In genomic region chr7:112112822-112113255, GRCh38 we compare ENCODE assay signal across 14 cellular contexts.
DNase-seq lines count a peak whose midpoint lies in the region; ATAC-seq and TF ChIP-seq lines count a peak whose summit lies in the region.
"Had no signal": no experiment of that assay in that cellular context is flagged by ENCODE, and none has a peak within 500 bp of the region (broad histone marks: within the 10 kb centered on the region; RNA-seq: fewer than 3 reads in every experiment).

No MANE protein-coding gene starts in this region.

- no peak overlapping the region for H3K4ac ChIP-seq in trophoblast cell (ENCODE audit: low read depth, low read length)

- H2BK12ac ChIP-seq in trophoblast cell (ENCODE audit: low read length): no peak overlapping the region

- H3K4me3 ChIP-seq in gastroesophageal sphincter (no peak overlapping the region), trophoblast cell (ENCODE audit: low read depth, low read length) (no peak overlapping the region)

- H3K27ac ChIP-seq in gastroesophageal sphincter: peak overlapping the region in 3 of 4 donors; percentile 47 to 59 (median 50)
- H3K27ac ChIP-seq in trophoblast cell (ENCODE audit: low read depth, low read length): no peak overlapping the region

- WGBS in gastroesophageal sphincter (ENCODE audit: low coverage in 1 of 2), 2 donors: 30 to 42% methylated on average over 3 to 5 of the region's 5 CpGs
- WGBS in trophoblast cell (ENCODE audit: extremely low coverage, insufficient coverage, insufficient read length): no CpG with 5 or more reads among the region's 5 CpGs

- no peaks in the 10 kb centered on the region for H3K79me1 ChIP-seq in trophoblast cell (ENCODE audit: low read length)

- no peak overlapping the region for H3K14ac ChIP-seq in trophoblast cell (ENCODE audit: low read length)

- H3K36me3 ChIP-seq in gastroesophageal sphincter: no peaks in the 10 kb centered on the region
- no peaks in the 10 kb centered on the region for H3K36me3 ChIP-seq in trophoblast cell (ENCODE audit: control insufficient read depth in 1 of 2, insufficient read depth in 2 of 2, low read length in 2 of 2)

- DNase-seq in CD1c-positive myeloid dendritic cell (ENCODE audit: extremely low spot score) (peak; percentile 40), anterior cingulate cortex (lab: John Stamatoyannopoulos, UW) (peak in 30 of 58 donors; percentile 4 to 86 (median 38)), trophoblast cell (peak; percentile 19 to 34), dedifferentiated amniotic fluid mesenchymal stem cell (ENCODE audit: extremely low spot score) (no peak), NCI-H510A treated with DMSO at 0.1 percent for 48 hours (lab: John Stamatoyannopoulos, UW) (no peak)
- DNase-seq: activated CD8-positive, alpha-beta memory T cell treated with anti-CD3 and anti-CD28 coated beads, Interleukin-2, amount 50 U/mL, for 4 hours; CD8-positive, alpha-beta memory T cell; erythroblast; MV-4-11; SK-N-SH; stimulated activated naive B cell treated with anti-CD40 and anti-IgM and Interleukin-4, amounts not matched to agents 10 μg/mL and 1 μg/mL and 100 μg/mL, for 72 hours had no signal

- no peak overlapping the region for H3K4me2 ChIP-seq in trophoblast cell (ENCODE audit: low read length)
- H3K4me2 ChIP-seq: SK-N-SH had no signal

- TF ChIP-seq CTCF in gastroesophageal sphincter (IDR thresholded peaks at IDR 0.05): no peak

- H4K8ac ChIP-seq in trophoblast cell (ENCODE audit: low read depth, low read length): no peak overlapping the region

- no peak overlapping the region for H2AK5ac ChIP-seq in trophoblast cell (ENCODE audit: low read length)

- no peak overlapping the region for H3K9ac ChIP-seq in trophoblast cell (ENCODE audit: low read length)
- H3K9ac ChIP-seq: SK-N-SH had no signal

- no peak for TF ChIP-seq POLR2A in gastroesophageal sphincter (IDR thresholded peaks at IDR 0.05)

- H3K27me3 ChIP-seq in gastroesophageal sphincter (no peaks in the 10 kb centered on the region), trophoblast cell (ENCODE audit: insufficient read depth, low read length) (no peaks in the 10 kb centered on the region)

- H2BK120ac ChIP-seq in trophoblast cell (ENCODE audit: insufficient read depth, low read length, poor library complexity): no peak overlapping the region

- H2BK5ac ChIP-seq in trophoblast cell (ENCODE audit: low read depth, low read length, poor library complexity): no peak overlapping the region

- ATAC-seq in gastroesophageal sphincter (peak; percentile 86), GM21786 (IDR thresholded peaks at IDR 0.05; ENCODE audit: unreplicated experiment) (no peak), HG02588 (IDR thresholded peaks at IDR 0.05; ENCODE audit: unreplicated experiment) (no peak)
- ATAC-seq: stimulated activated naive B cell treated with anti-CD40 and anti-IgM and Interleukin-4, amounts not matched to agents 10 μg/mL and 1 μg/mL and 100 μg/mL, for 72 hours had no signal

- H3K9me3 ChIP-seq in gastroesophageal sphincter (no peaks in the 10 kb centered on the region), trophoblast cell (ENCODE audit: insufficient read depth, low read depth, low read length) (no peaks in the 10 kb centered on the region)
- H3K9me3 ChIP-seq: SK-N-SH had no signal

- H4K12ac ChIP-seq in trophoblast cell (ENCODE audit: low read depth, low read length): no peak overlapping the region

- TF ChIP-seq EP300 in gastroesophageal sphincter (IDR thresholded peaks at IDR 0.05): no peak

- H3K79me2 ChIP-seq in trophoblast cell (ENCODE audit: control insufficient read depth, insufficient read depth, low read length, poor library complexity): no peaks in the 10 kb centered on the region

- H3K4me1 ChIP-seq in gastroesophageal sphincter (peaks cover 0 to 24% (median 0%) of the 10 kb centered on the region in 3 donors), trophoblast cell (ENCODE audit: control insufficient read depth in 1 of 2, insufficient read depth in 2 of 2, low read length in 2 of 2) (no peaks in the 10 kb centered on the region)

- no peak overlapping the region for H4K91ac ChIP-seq in trophoblast cell (ENCODE audit: low read depth, low read length)

- H3K23ac ChIP-seq in trophoblast cell (ENCODE audit: low read length): no peak overlapping the region

- no peak overlapping the region for H2AFZ ChIP-seq in trophoblast cell (ENCODE audit: insufficient read depth, low read length, poor library complexity)

- H3K18ac ChIP-seq in trophoblast cell (ENCODE audit: low read length): no peak overlapping the region

Comparison
In these comparisons a context has a peak if more than half of its experiments do, and no peak if none do; other contexts are left out.
1. DNase-seq: peak in CD1c-positive myeloid dendritic cell (single experiment), anterior cingulate cortex (30 of 58) and trophoblast cell (2 of 2); none in dedifferentiated amniotic fluid mesenchymal stem cell (single experiment) and NCI-H510A treated with DMSO at 0.1 percent for 48 hours (single experiment).